In genomic region chr17:16516594-16517018, GRCh38 we compare ENCODE assay signal across 9 cellular contexts. TPM values are rescaled to one million over a fixed set of nuclear protein-coding genes. Genes with fewer than 3 reads are reported as not detected.
DNase-seq lines count a peak whose midpoint lies in the region; ATAC-seq and TF ChIP-seq lines count a peak whose summit lies in the region.
"Had no signal": no experiment of that assay in that cellular context is flagged by ENCODE, and none has a peak within 500 bp of the region (broad histone marks: within the 10 kb centered on the region; RNA-seq: fewer than 3 reads in every experiment).

No MANE protein-coding gene starts in this region.

- no peak overlapping the region for H3K9ac ChIP-seq in HUES6 (ENCODE audit: low read length)

- no peak for TF ChIP-seq CTCF in brain (conservative IDR thresholded peaks at IDR 0.05)
- TF ChIP-seq CTCF in lower lobe of right lung (IDR thresholded peaks at IDR 0.05): no peak

- peak overlapping the region; percentile 74 to 97 (median 77) for H3K27ac Mint-ChIP-seq in brain

- DNase-seq in AG08395 (ENCODE audit: low spot score) (peak; percentile 67), lower lobe of right lung (no peak), NCI-H526 (lab: John Stamatoyannopoulos, UW) (no peak)
- DNase-seq in activated T-cell treated with anti-CD3 and anti-CD28 coated beads, Interleukin-2, amount 50 U/mL, for 1 hour: no peak

- H3K4me1 ChIP-seq in HUES6 (ENCODE audit: control insufficient read depth, insufficient read depth, low read length): peaks cover 25% of the 10 kb centered on the region
- peaks cover 28% of the 10 kb centered on the region for H3K4me1 ChIP-seq in lower lobe of right lung

- H3K9me3 Mint-ChIP-seq in brain: no peaks in the 10 kb centered on the region

- peaks cover 5% of the 10 kb centered on the region for H3K27me3 Mint-ChIP-seq in brain

- ATAC-seq in lower lobe of right lung: peak; percentile 33 to 37
- ATAC-seq in HG02678 (IDR thresholded peaks at IDR 0.05; ENCODE audit: unreplicated experiment): no peak
- no peak for ATAC-seq in HG02870 (IDR thresholded peaks at IDR 0.05; ENCODE audit: unreplicated experiment)

- intact Hi-C loops in lower lobe of right lung (cut with DNase I): no loop called here

- H3K27ac ChIP-seq in HUES6 (ENCODE audit: low read depth, low read length): no peak overlapping the region
- no peak overlapping the region for H3K27ac ChIP-seq in lower lobe of right lung
- H3K27ac ChIP-seq: suprapubic skin had no signal

- no peaks in the 10 kb centered on the region for H3K36me3 Mint-ChIP-seq in brain

- peak overlapping the region; percentile 30 to 72 (median 56) for H3K4me3 Mint-ChIP-seq in brain

- peak overlapping the region; percentile 10; the same call in 1 of the 2 replicates for H3K4me3 ChIP-seq in HUES6 (ENCODE audit: low read depth, low read length)
- H3K4me3 ChIP-seq in lower lobe of right lung: no peak overlapping the region
- H3K4me3 ChIP-seq: suprapubic skin had no signal

- H3K36me3 ChIP-seq in HUES6 (ENCODE audit: control insufficient read depth, insufficient read depth, low read length) (no peaks in the 10 kb centered on the region), lower lobe of right lung (no peaks in the 10 kb centered on the region)
- H3K36me3 ChIP-seq: suprapubic skin had no signal

- peaks cover 39% of the 10 kb centered on the region for H3K4me1 Mint-ChIP-seq in brain

- no peaks in the 10 kb centered on the region for H3K9me3 ChIP-seq in HUES6 (ENCODE audit: control insufficient read depth, insufficient read depth, low read depth, low read length)
- H3K9me3 ChIP-seq in lower lobe of right lung: no peaks in the 10 kb centered on the region
- H3K9me3 ChIP-seq: suprapubic skin had no signal

- no peaks in the 10 kb centered on the region for H3K27me3 ChIP-seq in HUES6 (ENCODE audit: control insufficient read depth, insufficient read depth, low read length)
- no peaks in the 10 kb centered on the region for H3K27me3 ChIP-seq in lower lobe of right lung (ENCODE audit: low read depth)

RNA-seq across cellular contexts. Expression of gene LRRC75A, which starts 24.6 kb away (rescaled TPM):
- polyA plus RNA-seq in brain (ENCODE audit: insufficient read depth, low read depth, low replicate concordance): 38.0 TPM
- total RNA-seq in lower lobe of right lung: 3.8 TPM

RNA-seq across cellular contexts. Expression of gene ZNF287, which starts 52.4 kb away (rescaled TPM):
- 2.4 TPM for polyA plus RNA-seq in brain (ENCODE audit: insufficient read depth, low read depth, low replicate concordance)
- total RNA-seq in lower lobe of right lung: 5.2 TPM

Comparison
In these comparisons a context has a peak if more than half of its experiments do, and no peak if none do; other contexts are left out.
1. ATAC-seq: peak in lower lobe of right lung (2 of 2); none in HG02678 (single experiment) and HG02870 (single experiment).